22 cellular contexts compared by ENCODE assay signal in genomic region chr18:75110311-75110710, GRCh38.
"Had no signal": no experiment of that assay in that cellular context is flagged by ENCODE, and none has a peak within 500 bp of the region (broad histone marks: within the 10 kb centered on the region; RNA-seq: fewer than 3 reads in every experiment).

No MANE protein-coding gene starts in this region.

- H3K36me3 ChIP-seq: esophagus squamous epithelium, gastrocnemius medialis, heart right ventricle, left lung, lower lobe of right lung had no signal

- H3K9me3 ChIP-seq: esophagus squamous epithelium, gastrocnemius medialis, heart right ventricle, left lung, lower lobe of right lung, mucosa of descending colon had no signal

- H3K4me1 ChIP-seq: esophagus squamous epithelium, gastrocnemius medialis, heart right ventricle, left lung, lower lobe of right lung had no signal

- H3K9me3 Mint-ChIP-seq: mesothelial cell of epicardium had no signal

- ATAC-seq: esophagus mucosa, gastrocnemius medialis, heart right ventricle, left cardiac atrium, left lung, left ventricle myocardium superior, lower lobe of right lung, mucosa of descending colon had no signal

- H3K27ac Mint-ChIP-seq: mesothelial cell of epicardium had no signal

- H3K27ac ChIP-seq: coronary artery, epithelial cell of prostate, esophagus squamous epithelium, gastrocnemius medialis, heart right ventricle, left lung, lower lobe of right lung had no signal

- H3K27me3 ChIP-seq: dorsolateral prefrontal cortex, gastrocnemius medialis, left lung had no signal

- H3K4me3 Mint-ChIP-seq: mesothelial cell of epicardium had no signal

- H3K4me3 ChIP-seq: coronary artery, dorsolateral prefrontal cortex, esophagus squamous epithelium, gastrocnemius medialis, heart right ventricle, left lung, lower lobe of right lung, mucosa of descending colon had no signal

- H3K36me3 Mint-ChIP-seq: mesothelial cell of epicardium had no signal

- DNase-seq: dermis blood vessel endothelial cell; dorsolateral prefrontal cortex; effector CD4-positive, alpha-beta T cell; effector memory CD4-positive, alpha-beta T cell; erythroblast; esophagus squamous epithelium; foreskin fibroblast; foreskin melanocyte; gastrocnemius medialis; glutamatergic neuron; heart right ventricle; hippocampal formation; left cardiac atrium; left lung; left ventricle myocardium superior; lower lobe of right lung; mesenchymal stem cell; mucosa of descending colon had no signal
